Comparison of ENCODE assay signal across 24 cellular contexts in the genomic region with DNA sequence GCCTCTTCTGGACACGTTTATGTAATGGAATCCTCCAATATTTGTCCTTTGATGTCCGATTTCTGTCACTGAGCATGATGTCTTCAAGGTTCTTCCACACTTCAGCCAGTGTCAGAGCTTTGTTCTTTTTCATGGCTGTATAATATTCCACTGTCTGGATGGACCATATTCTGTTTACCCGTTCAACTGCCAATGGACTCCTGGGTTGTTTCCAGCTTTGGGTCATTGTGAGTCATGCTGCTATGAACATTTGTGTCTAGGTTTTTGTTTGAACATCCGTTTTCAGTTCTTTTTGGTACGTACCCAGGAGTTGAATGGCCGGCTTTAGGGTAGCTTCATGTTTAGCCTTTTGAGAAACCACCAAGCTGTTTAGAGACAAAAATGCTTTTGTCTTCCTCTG.
DNase-seq lines count a peak whose midpoint lies in the region; ATAC-seq, FAIRE-seq and TF ChIP-seq lines count a peak whose summit lies in the region.
"Had no signal": no experiment of that assay in that cellular context is flagged by ENCODE, and none has a peak within 500 bp of the region (broad histone marks: within the 10 kb centered on the region; RNA-seq: fewer than 3 reads in every experiment).

No MANE protein-coding gene starts in this region.

- TF ChIP-seq RAD21 in K562 (CRISPR knock-in tag; conservative IDR thresholded peaks at IDR 0.05 in 1 of 2, IDR thresholded peaks at IDR 0.05 in 1 of 2), result no peak

- POLR2A ChIA-PET in K562 (lab: Yijun Ruan, JAX), result no interaction called here
- POLR2A ChIA-PET in GM10248 (lab: Yijun Ruan, JAX), result no interaction called here

- H3K4me1 Mint-ChIP-seq in neural crest cell, result peaks cover 5% of the 10 kb centered on the region

- peaks cover 36% of the 10 kb centered on the region for H3K27me3 Mint-ChIP-seq in neural crest cell (ENCODE audit: low read depth)

- TF ChIP-seq POLR2A in K562 (conservative IDR thresholded peaks at IDR 0.05), result no peak

- no peak overlapping the region for H3K4me2 ChIP-seq in K562 (ENCODE audit: insufficient read depth, low read length)
- no peak overlapping the region for H3K4me2 ChIP-seq in smooth muscle cell
- H3K4me2 ChIP-seq in osteoblast (ENCODE audit: insufficient read depth, low read length), result no peak overlapping the region
- H3K4me2 ChIP-seq: SK-N-SH had no signal

- H3K4me3 ChIP-seq in MG63 (no peak overlapping the region), K562 (no peak overlapping the region), smooth muscle cell (no peak overlapping the region), osteoblast (ENCODE audit: insufficient read depth, low read length) (no peak overlapping the region)
- H3K4me3 ChIP-seq: GM12878, Peyer's patch had no signal

- H3K9me1 ChIP-seq in K562 (ENCODE audit: control insufficient read depth, insufficient read depth, low read length), result no peaks in the 10 kb centered on the region

- FAIRE-seq in K562 (lab: Jason Lieb, UNC), result no peak
- FAIRE-seq: GM12878, GM19239 had no signal

- no peaks in the 10 kb centered on the region for H4K20me1 ChIP-seq in K562 (replicated peaks; ENCODE audit: control insufficient read depth, insufficient read depth, low read length)
- no peaks in the 10 kb centered on the region for H4K20me1 ChIP-seq in smooth muscle cell (ENCODE audit: low read depth)
- H4K20me1 ChIP-seq in osteoblast (ENCODE audit: insufficient read depth, low read length), result no peaks in the 10 kb centered on the region

- H3K79me2 ChIP-seq in K562 (ENCODE audit: control insufficient read depth, insufficient read depth, low read length) (no peaks in the 10 kb centered on the region), smooth muscle cell (ENCODE audit: low read depth) (no peaks in the 10 kb centered on the region), osteoblast (ENCODE audit: insufficient read depth, low read length) (no peaks in the 10 kb centered on the region)

- no peak overlapping the region for H3K9ac ChIP-seq in K562 (ENCODE audit: insufficient read depth in 1 of 2, low read depth in 2 of 2, low read length in 2 of 2)
- no peak overlapping the region for H3K9ac ChIP-seq in smooth muscle cell (ENCODE audit: low read depth)
- H3K9ac ChIP-seq: SK-N-SH had no signal

- H3K9me3 Mint-ChIP-seq in neural crest cell, result peaks cover 17% of the 10 kb centered on the region

- no peak overlapping the region for H2AFZ ChIP-seq in K562 (ENCODE audit: low read depth, low read length)
- H2AFZ ChIP-seq in smooth muscle cell (ENCODE audit: low read depth), result no peak overlapping the region
- H2AFZ ChIP-seq in osteoblast (ENCODE audit: low read length), result no peak overlapping the region

- no peaks in the 10 kb centered on the region for H3K36me3 ChIP-seq in MG63
- H3K36me3 ChIP-seq in K562 (ENCODE audit: control insufficient read depth, insufficient read depth, low read length), result no peaks in the 10 kb centered on the region
- no peaks in the 10 kb centered on the region for H3K36me3 ChIP-seq in smooth muscle cell (ENCODE audit: low read depth)
- no peaks in the 10 kb centered on the region for H3K36me3 ChIP-seq in osteoblast (ENCODE audit: insufficient read depth, low read length)
- H3K36me3 ChIP-seq: Peyer's patch had no signal

- no peak for ATAC-seq in K562
- ATAC-seq: GM12878 had no signal

- H3K4me3 Mint-ChIP-seq in neural crest cell, result peak overlapping the region; percentile 73

- TF ChIP-seq CTCF in K562 (IDR thresholded peaks at IDR 0.05 in 2 of 3, conservative IDR thresholded peaks at IDR 0.05 in 1 of 3; ENCODE audit: insufficient read depth in 2 of 3, low read depth in 1 of 3, low read length in 3 of 3) (no peak), neural crest cell (conservative IDR thresholded peaks at IDR 0.05) (no peak), GM10248 (IDR thresholded peaks at IDR 0.05; ENCODE audit: control extremely low read depth, extremely low read depth, low read depth, missing control alignments) (no peak), smooth muscle cell (IDR thresholded peaks at IDR 0.05; ENCODE audit: borderline replicate concordance, insufficient read depth, poor library complexity, severe bottlenecking) (no peak), osteoblast (IDR thresholded peaks at IDR 0.05; ENCODE audit: extremely low read depth, low read depth, low read length) (no peak)

- H3K27ac Mint-ChIP-seq in neural crest cell (ENCODE audit: unreplicated experiment), result no peak overlapping the region

- H3K36me3 Mint-ChIP-seq in neural crest cell (ENCODE audit: low read depth), result peaks cover 7% of the 10 kb centered on the region

- BruUV-seq in K562 (replicated peaks; lab: Mats Ljungman, UMichigan), result no TSS peak

- DNase-seq in EL, result peak; percentile 19
- DNase-seq in MG63, result peak; percentile 22
- no peak for DNase-seq in K562 (ENCODE audit: extremely low read depth in 1 of 4, low spot score in 3 of 4)
- DNase-seq in neural crest cell (ENCODE audit: low read depth, low spot score), result no peak
- no peak for DNase-seq in mucosa of gallbladder (ENCODE audit: low spot score)
- no peak for DNase-seq in GM10248 (ENCODE audit: extremely low spot score)
- no peak for DNase-seq in smooth muscle cell (lab: John Stamatoyannopoulos, UW; ENCODE audit: unreplicated experiment)
- no peak for DNase-seq in osteoblast (ENCODE audit: insufficient read length, low spot score, missing footprints)
- DNase-seq: C1 segment of cervical spinal cord, DND-41, GF-D8, GOT3, Karpas-422, NCI-H1092, NCI-H146, NCI-H2029 treated with DMSO at 0.1 percent for 48 hours, NCI-H2171 treated with DMSO at 0.1 percent for 48 hours, NCI-H446, Peyer's patch, SHP77 treated with DMSO at 0.1 percent for 48 hours, SK-N-SH had no signal

- in situ Hi-C loops in K562 (cut with MboI), result no loop called here

- H3K9me3 ChIP-seq in MG63 (peaks cover 4% of the 10 kb centered on the region; the same call in 1 of the 2 replicates), K562 (replicated peaks; ENCODE audit: control insufficient read depth, insufficient read depth, low read depth, low read length) (no peaks in the 10 kb centered on the region), smooth muscle cell (replicated peaks; ENCODE audit: low read depth) (no peaks in the 10 kb centered on the region), osteoblast (ENCODE audit: low read depth, low read length) (peaks cover 3% of the 10 kb centered on the region)
- H3K9me3 ChIP-seq: SK-N-SH had no signal

- CTCF ChIA-PET in K562 (lab: Yijun Ruan, JAX; ENCODE audit: low intra/inter-chr PET ratio), result no interaction called here
- CTCF ChIA-PET in GM10248 (lab: Yijun Ruan, JAX), result no interaction called here

- H3K4me1 ChIP-seq in K562 (replicated peaks in 1 of 2; ENCODE audit: control insufficient read depth in 2 of 2, insufficient read depth in 2 of 2, low read length in 2 of 2) (no peaks in the 10 kb centered on the region), smooth muscle cell (ENCODE audit: low read depth) (no peaks in the 10 kb centered on the region), osteoblast (ENCODE audit: insufficient read depth, low read length) (no peaks in the 10 kb centered on the region)
- H3K4me1 ChIP-seq: Peyer's patch had no signal

- 34% methylated on average over 6 of the region's 6 CpGs for WGBS in K562 (ENCODE audit: insufficient coverage, low coverage, missing lambda C conversion rate)
- WGBS in smooth muscle cell (ENCODE audit: low lambda C conversion rate), result 75% methylated on average over 6 of the region's 6 CpGs

- TF ChIP-seq EP300 in K562 (IDR thresholded peaks at IDR 0.05; ENCODE audit: low read length), result no peak

- H3K27ac ChIP-seq in K562 (ENCODE audit: extremely low read depth, low read depth, low read length) (no peak overlapping the region), smooth muscle cell (ENCODE audit: low read depth) (no peak overlapping the region), osteoblast (ENCODE audit: low read depth, low read length) (no peak overlapping the region)
- H3K27ac ChIP-seq: HL-60, Peyer's patch had no signal

- H3F3A ChIP-seq in smooth muscle cell (ENCODE audit: low read depth), result no peaks in the 10 kb centered on the region

- 0 out of 2 replicates have a peak, but pooled peaks cover 2% of the 10 kb centered on the region for H3K27me3 ChIP-seq in MG63
- H3K27me3 ChIP-seq in K562 (ENCODE audit: control insufficient read depth in 2 of 2, insufficient read depth in 2 of 2, low read length in 2 of 2), result no peaks in the 10 kb centered on the region
- H3K27me3 ChIP-seq in smooth muscle cell (ENCODE audit: low read depth), result no peaks in the 10 kb centered on the region
- H3K27me3 ChIP-seq in osteoblast (ENCODE audit: insufficient read depth, low read length), result no peaks in the 10 kb centered on the region
- H3K27me3 ChIP-seq: Peyer's patch had no signal

- intact Hi-C loops in K562 (cut with micrococcal nuclease), result no loop called here

TF ChIP-seq in K562, 482 proteins besides CTCF, POLR2A, EP300 and RAD21 (continues in another document):
- TF ChIP-seq RBM25 (IDR thresholded peaks at IDR 0.05; ENCODE audit: low read depth, low read length, severe bottlenecking) (peak; percentile 58), ZNF77 (CRISPR knock-in tag; IDR thresholded peaks at IDR 0.05) (no peak), ZNF146 (CRISPR knock-in tag; IDR thresholded peaks at IDR 0.05; ENCODE audit: unreplicated experiment) (peak; percentile 78), ZNF445 (CRISPR knock-in tag; IDR thresholded peaks at IDR 0.05; ENCODE audit: low read depth) (no peak), ERF (CRISPR knock-in tag; IDR thresholded peaks at IDR 0.05) (no peak), WHSC1 (IDR thresholded peaks at IDR 0.05; ENCODE audit: low read length) (no peak)

Comparison
In these comparisons a context has a peak if more than half of its experiments do, and no peak if none do; other contexts are left out.
1. DNase-seq: peak in EL (single experiment) and MG63 (single experiment); none in K562 (0 of 4), neural crest cell (single experiment), mucosa of gallbladder (single experiment), GM10248 (single experiment), smooth muscle cell (single experiment) and osteoblast (single experiment).